Comparison of ENCODE assay signal across 18 cellular contexts in genomic region chr10:96377816-96378294, GRCh38. TPM values are rescaled to one million over a fixed set of nuclear protein-coding genes. Genes with fewer than 3 reads are reported as not detected.
DNase-seq lines count a peak whose midpoint lies in the region; ATAC-seq and TF ChIP-seq lines count a peak whose summit lies in the region.
"Had no signal": no experiment of that assay in that cellular context is flagged by ENCODE, and none has a peak within 500 bp of the region (broad histone marks: within the 10 kb centered on the region; RNA-seq: fewer than 3 reads in every experiment).

No MANE protein-coding gene starts in this region.

- in situ Hi-C loops in mammary epithelial cell (cut with MboI; ENCODE audit: low sequenced_read_pairs in 2 of 2) = loop anchor here in 1 of 2 donors (25.0 kb wide), 1 partner anchor 459 kb away; the partner anchor contains the start of gene LCOR

- no peak overlapping the region for H3K4me2 ChIP-seq in mammary epithelial cell (ENCODE audit: insufficient read depth, low read depth, low read length)

- H3K27me3 ChIP-seq in mammary epithelial cell (ENCODE audit: insufficient read depth, low read length) = no peaks in the 10 kb centered on the region

- WGBS in mammary epithelial cell (ENCODE audit: low coverage, missing lambda C conversion rate) = 74% methylated on average over 4 of the region's 6 CpGs

- H2AFZ ChIP-seq in mammary epithelial cell (ENCODE audit: low read depth, low read length) = no peak overlapping the region

- H3K4me3 ChIP-seq in mammary epithelial cell (replicated peaks in 1 of 3; ENCODE audit: insufficient read depth in 1 of 3, low read depth in 2 of 3, low read length in 3 of 3) = no peak overlapping the region
- H3K4me3 ChIP-seq: cardiac muscle cell, skin epidermis had no signal

- no peaks in the 10 kb centered on the region for H3K79me2 ChIP-seq in mammary epithelial cell (ENCODE audit: insufficient read depth, low read length)

- no peak overlapping the region for H3K27ac ChIP-seq in mammary epithelial cell (ENCODE audit: insufficient read depth, low read depth, low read length)
- H3K27ac ChIP-seq: cardiac muscle cell, skin epidermis had no signal

- no peak for TF ChIP-seq CTCF in mammary epithelial cell (conservative IDR thresholded peaks at IDR 0.05 in 1 of 2, IDR thresholded peaks at IDR 0.05 in 1 of 2; ENCODE audit: extremely low read depth in 1 of 2, insufficient read depth in 1 of 2, low read depth in 1 of 2, low read length in 2 of 2)

- no peak for ATAC-seq in HG03565 (IDR thresholded peaks at IDR 0.05; ENCODE audit: unreplicated experiment)
- no peak for ATAC-seq in HG03108 (IDR thresholded peaks at IDR 0.05; ENCODE audit: unreplicated experiment)

- peaks cover 3% of the 10 kb centered on the region for H3K4me1 ChIP-seq in mammary epithelial cell (ENCODE audit: insufficient read depth, low read length)

- CTCF ChIA-PET in mammary epithelial cell (lab: Charles Lee; ENCODE audit: low non-redundant PET) = no interaction called here

- dilution Hi-C loops in mammary epithelial cell (cut with HindIII; ENCODE audit: low sequenced_read_pairs) = no loop called here

- no peaks in the 10 kb centered on the region for H4K20me1 ChIP-seq in mammary epithelial cell (ENCODE audit: insufficient read depth, low read length)

- no peaks in the 10 kb centered on the region for H3K9me3 ChIP-seq in mammary epithelial cell (replicated peaks; ENCODE audit: insufficient read depth, low read length)

- no peaks in the 10 kb centered on the region for H3K36me3 ChIP-seq in mammary epithelial cell (ENCODE audit: insufficient read depth, low read length)
- H3K36me3 ChIP-seq: cardiac muscle cell had no signal

- DNase-seq in NCI-H2227 (lab: John Stamatoyannopoulos, UW; ENCODE audit: unreplicated experiment) (peak; percentile 2), NCI-H2227 treated with DMSO at 0.1 percent for 48 hours (lab: John Stamatoyannopoulos, UW) (no peak), mammary epithelial cell (peak; percentile 52), iPS-NIHi11 (ENCODE audit: low spot score) (peak; percentile 34), ureter (ENCODE audit: low spot score) (peak; percentile 60), GM19240 (ENCODE audit: insufficient read length, low spot score) (no peak)
- DNase-seq: 8988T; activated naive CD4-positive, alpha-beta T cell treated with Interleukin-2 at 50 U/mL for 16 hours; CD4-positive, alpha-beta memory T cell; GDM1; head of caudate nucleus; MM.1S had no signal

- intact Hi-C loops in mammary epithelial cell (cut with micrococcal nuclease) = loop anchor here (5.0 to 10.0 kb wide), 3 partner anchors 259 to 837 kb away; no protein-coding TSS in a partner anchor

- no peak overlapping the region for H3K9ac ChIP-seq in mammary epithelial cell (ENCODE audit: insufficient read depth, low read length)

- BruUV-seq in mammary epithelial cell (replicated peaks; lab: Mats Ljungman, UMichigan) = no TSS peak

RNA-seq across cellular contexts. Expression of gene OPALIN, which starts 19.1 kb away (rescaled TPM):
- total RNA-seq in mammary epithelial cell (not detected), ureter (not detected)
- not detected for polyA plus RNA-seq in mammary epithelial cell
- polyA minus RNA-seq in mammary epithelial cell = not detected
- total RNA-seq: activated CD8-positive, alpha-beta memory T cell treated with anti-CD3 and anti-CD28 coated beads for 36 hours; cardiac muscle cell; CD4-positive, alpha-beta memory T cell; H1 had no signal
- polyA plus RNA-seq: cardiac muscle cell; CD4-positive, alpha-beta memory T cell had no signal

Comparison
In these comparisons a context has a peak if more than half of its experiments do, and no peak if none do; other contexts are left out.
1. DNase-seq: peak in NCI-H2227 (single experiment), mammary epithelial cell (single experiment), iPS-NIHi11 (single experiment) and ureter (single experiment); none in NCI-H2227 treated with DMSO at 0.1 percent for 48 hours (single experiment) and GM19240 (single experiment).